ENCODE assay signal across 28 cellular contexts in genomic region chr1:218079820-218080219, GRCh38.
"Had no signal": no experiment of that assay in that cellular context is flagged by ENCODE, and none has a peak within 500 bp of the region (broad histone marks: within the 10 kb centered on the region; RNA-seq: fewer than 3 reads in every experiment).

No MANE protein-coding gene starts in this region.

- H3K9me3 ChIP-seq: ascending aorta had no signal

- H3K4me3 ChIP-seq: ascending aorta, cardiac muscle cell had no signal

- H3K27me3 ChIP-seq: ascending aorta, cardiac muscle cell had no signal

- DNase-seq: activated B cell treated with CpG ODN at 0.5 μM for 24 hours; activated CD4-positive, alpha-beta memory T cell treated with anti-CD3 and anti-CD28 coated beads for 36 hours; activated CD4-positive, alpha-beta T cell treated with anti-CD3 and anti-CD28 coated beads for 4 hours; activated CD4-positive, alpha-beta T cell treated with anti-CD3 and anti-CD28 coated beads, Interleukin-2, amount 10 ng/mL, durations not matched to agents 24 days and 14 days; activated CD4-positive, alpha-beta T cell treated with anti-CD3 and anti-CD28 coated beads, Interleukin-2, amount 50 U/mL, for 1 hour; activated CD4-positive, alpha-beta T cell treated with anti-CD3 and anti-CD28 coated beads, Interleukin-2, amount 50 U/mL, for 4 hours; activated CD4-positive, CD25-positive, alpha-beta regulatory T cell treated with anti-CD3 and anti-CD28 coated beads, Interleukin-2, amount 50 U/mL, for 72 hours; activated CD8-positive, alpha-beta memory T cell treated with anti-CD3 and anti-CD28 coated beads, Interleukin-2, amount 50 U/mL, for 4 hours; activated CD8-positive, alpha-beta T cell treated with anti-CD3 and anti-CD28 coated beads for 36 hours; activated effector memory CD4-positive, alpha-beta T cell treated with anti-CD3 and anti-CD28 coated beads, Interleukin-2, amount 50 U/mL, for 16 hours; activated naive CD4-positive, alpha-beta T cell treated with anti-CD3 and anti-CD28 coated beads, Interleukin-2, amount 10 ng/mL, durations not matched to agents 7 days and 5 days; activated naive CD4-positive, alpha-beta T cell treated with Interleukin-2 at 50 U/mL for 16 hours; activated naive CD8-positive, alpha-beta T cell treated with anti-CD3 and anti-CD28 coated beads, Interleukin-2, amount 10 ng/mL, durations not matched to agents 7 days and 5 days; activated naive CD8-positive, alpha-beta T cell treated with anti-CD3 and anti-CD28 coated beads, Interleukin-2, amount 50 U/mL, for 24 hours; activated T-cell treated with anti-CD3 and anti-CD28 coated beads for 4 hours; activated T-cell treated with anti-CD3 and anti-CD28 coated beads, Interleukin-2, amount 50 U/mL, for 1 hour; activated T-cell treated with anti-CD3 and anti-CD28 coated beads, Interleukin-2, amount 50 U/mL, for 4 hours; activated T-cell treated with anti-CD3 and anti-CD28 coated beads, Interleukin-2, amount 50 U/mL, for 72 hours; amygdala; anterior cingulate cortex; caudate nucleus; cerebellar nuclear complex; T-helper 2 cell; T-helper 9 cell had no signal

- H3K27ac ChIP-seq: ascending aorta, cardiac muscle cell, VCaP had no signal

- ATAC-seq: activated CD8-positive, alpha-beta T cell treated with anti-CD3 and anti-CD28 coated beads for 36 hours; activated naive CD8-positive, alpha-beta T cell treated with anti-CD3 and anti-CD28 coated beads, Interleukin-2, amount 50 U/mL, for 24 hours; activated T-cell treated with anti-CD3 and anti-CD28 coated beads, Interleukin-2, amount 50 U/mL, for 4 hours; activated T-cell treated with anti-CD3 and anti-CD28 coated beads, Interleukin-2, amount 50 U/mL, for 72 hours; activated T-helper 17 cell treated with anti-CD3 and anti-CD28 coated beads, Interleukin-2, amount 50 U/mL, for 72 hours had no signal

- H3K4me1 ChIP-seq: ascending aorta had no signal

- H3K36me3 ChIP-seq: ascending aorta, cardiac muscle cell had no signal
